9 cellular contexts compared by ENCODE assay signal in genomic region chr14:32703246-32703645, GRCh38.
DNase-seq lines count a peak whose midpoint lies in the region; ATAC-seq lines count a peak whose summit lies in the region.
"Had no signal": no experiment of that assay in that cellular context is flagged by ENCODE, and none has a peak within 500 bp of the region (broad histone marks: within the 10 kb centered on the region; RNA-seq: fewer than 3 reads in every experiment).

No MANE protein-coding gene starts in this region.

- DNase-seq in fibroblast of peridontal ligament (ENCODE audit: extremely low read depth) (peak; percentile 50), middle frontal gyrus (ENCODE audit: extremely low spot score, low spot score) (peak; percentile 49), superior temporal gyrus (ENCODE audit: extremely low spot score) (peak; percentile 84)
- no peak for DNase-seq in activated CD4-positive, alpha-beta T cell treated with anti-CD3 and anti-CD28 coated beads for 4 hours
- DNase-seq: NCI-H82 had no signal

- H3K4me3 Mint-ChIP-seq in activated T-helper 17 cell treated with anti-CD3 and anti-CD28 coated beads, Interleukin-2, amount 50 U/mL, for 72 hours: peak overlapping the region; percentile 47

- H3K27ac Mint-ChIP-seq in activated T-helper 17 cell treated with anti-CD3 and anti-CD28 coated beads, Interleukin-2, amount 50 U/mL, for 72 hours: peak overlapping the region; percentile 87

- no peaks in the 10 kb centered on the region for H3K27me3 Mint-ChIP-seq in activated T-helper 17 cell treated with anti-CD3 and anti-CD28 coated beads, Interleukin-2, amount 50 U/mL, for 72 hours

- ATAC-seq in activated T-helper 17 cell treated with anti-CD3 and anti-CD28 coated beads, Interleukin-2, amount 50 U/mL, for 72 hours (replicated peaks): no peak
- ATAC-seq in HG03045 (IDR thresholded peaks at IDR 0.05; ENCODE audit: unreplicated experiment) (no peak), GM19455 (IDR thresholded peaks at IDR 0.05; ENCODE audit: unreplicated experiment) (no peak), GM21619 (IDR thresholded peaks at IDR 0.05; ENCODE audit: unreplicated experiment) (no peak)

- no peaks in the 10 kb centered on the region for H3K36me3 Mint-ChIP-seq in activated T-helper 17 cell treated with anti-CD3 and anti-CD28 coated beads, Interleukin-2, amount 50 U/mL, for 72 hours (ENCODE audit: low read depth)

- H3K9me3 Mint-ChIP-seq in activated T-helper 17 cell treated with anti-CD3 and anti-CD28 coated beads, Interleukin-2, amount 50 U/mL, for 72 hours: no peaks in the 10 kb centered on the region

- peaks cover 6% of the 10 kb centered on the region for H3K4me1 Mint-ChIP-seq in activated T-helper 17 cell treated with anti-CD3 and anti-CD28 coated beads, Interleukin-2, amount 50 U/mL, for 72 hours

Comparison
In these comparisons a context has a peak if more than half of its experiments do, and no peak if none do; other contexts are left out.
1. DNase-seq: peak in fibroblast of peridontal ligament (single experiment), middle frontal gyrus (single experiment) and superior temporal gyrus (single experiment); none in activated CD4-positive, alpha-beta T cell treated with anti-CD3 and anti-CD28 coated beads for 4 hours (0 of 2).